ENCODE assay signal across 8 cellular contexts in genomic region chr17:58577696-58578095, GRCh38.
DNase-seq lines count a peak whose midpoint lies in the region; ATAC-seq, FAIRE-seq and TF ChIP-seq lines count a peak whose summit lies in the region.

No MANE protein-coding gene starts in this region.

- H3K9ac ChIP-seq in endothelial cell of umbilical vein (replicated peaks; ENCODE audit: extremely low read depth, insufficient read depth, low read length), result no peak overlapping the region

- no peaks in the 10 kb centered on the region for H3K4me1 ChIP-seq in endothelial cell of umbilical vein (ENCODE audit: control insufficient read depth, extremely low read depth, insufficient read depth, low read length)

- H3K9me1 ChIP-seq in endothelial cell of umbilical vein (replicated peaks; ENCODE audit: control insufficient read depth, extremely low read depth, insufficient read depth, low read length), result no peaks in the 10 kb centered on the region

- H3K36me3 ChIP-seq in endothelial cell of umbilical vein (ENCODE audit: control insufficient read depth in 2 of 2, extremely low read depth in 1 of 2, insufficient read depth in 2 of 2, low read length in 2 of 2), result no peaks in the 10 kb centered on the region

- no peaks in the 10 kb centered on the region for H3K36me3 Mint-ChIP-seq in naive thymus-derived CD8-positive, alpha-beta T cell

- DNase-seq in Right ventricle myocardium inferior (ENCODE audit: missing footprints) (no peak), cardiac septum (ENCODE audit: low spot score) (no peak), NCI-H510A (lab: John Stamatoyannopoulos, UW) (peak; percentile 2), endothelial cell of umbilical vein (ENCODE audit: low read depth, low spot score) (peak; percentile 30)
- peak; percentile 15 to 19 for DNase-seq in activated CD8-positive, alpha-beta memory T cell treated with anti-CD3 and anti-CD28 coated beads for 1 hour (ENCODE audit: extremely low read depth in 1 of 2, low read depth in 1 of 2)
- DNase-seq in naive thymus-derived CD8-positive, alpha-beta T cell, result peak; percentile 5 to 68 (median 19)
- DNase-seq in stimulated activated naive CD8-positive, alpha-beta T cell treated with anti-CD3 and anti-CD28 coated beads, Interleukin-15, Interleukin-2, amounts not matched to agents 100 U/mL and 50 U/mL, for 24 hours, result peak; percentile 41

- TF ChIP-seq CTCF in endothelial cell of umbilical vein (IDR thresholded peaks at IDR 0.05; ENCODE audit: extremely low read depth in 1 of 2, insufficient read depth in 1 of 2, low read depth in 1 of 2, low read length in 2 of 2), result peak; percentile 66 to 75

- intact Hi-C loops in Right ventricle myocardium inferior (cut with DNase I) (loop anchor here (5.0 kb wide), 2 partner anchors 40 to 60 kb away; no protein-coding TSS in a partner anchor), cardiac septum (cut with DNase I) (no loop called here), endothelial cell of umbilical vein (cut with micrococcal nuclease) (loop anchor here (2.0 kb wide), 2 partner anchors 59 to 427 kb away; no protein-coding TSS in a partner anchor)

- POLR2A ChIA-PET in endothelial cell of umbilical vein (lab: Charles Lee), result interaction anchor here (1.7 kb wide), 1 partner anchor 54 kb away, joined by 6 read pairs; no protein-coding TSS in a partner anchor
- POLR2A ChIA-PET in naive thymus-derived CD8-positive, alpha-beta T cell (lab: Charles Lee), result interaction anchor here (0.6 kb wide), 1 partner anchor 40 kb away, joined by 5 read pairs; no protein-coding TSS in a partner anchor

- no peaks in the 10 kb centered on the region for H3K27me3 Mint-ChIP-seq in naive thymus-derived CD8-positive, alpha-beta T cell

- no peaks in the 10 kb centered on the region for H3K9me3 ChIP-seq in endothelial cell of umbilical vein (replicated peaks; ENCODE audit: control insufficient read depth, insufficient read depth, low read length)

- H4K20me1 ChIP-seq in endothelial cell of umbilical vein (replicated peaks; ENCODE audit: control insufficient read depth, extremely low read depth, insufficient read depth, low read length), result no peaks in the 10 kb centered on the region

- CTCF ChIA-PET in endothelial cell of umbilical vein (lab: Charles Lee), result interaction anchor here (0.6 to 3.9 kb wide), 18 partner anchors 8 to 427 kb away, joined by 3 to 30 read pairs (median 5); no protein-coding TSS in a partner anchor

- peaks cover 0 to 3% of the 10 kb centered on the region in 2 experiments for H3K27me3 ChIP-seq in endothelial cell of umbilical vein (ENCODE audit: control insufficient read depth in 2 of 2, insufficient read depth in 2 of 2, low read length in 2 of 2)

- no peak overlapping the region for H3K4me3 ChIP-seq in endothelial cell of umbilical vein (replicated peaks in 1 of 3; ENCODE audit: insufficient read depth in 1 of 3, low read depth in 1 of 3, low read length in 3 of 3)

- no peaks in the 10 kb centered on the region for H3K4me1 Mint-ChIP-seq in naive thymus-derived CD8-positive, alpha-beta T cell

- no peak overlapping the region for H3K27ac ChIP-seq in endothelial cell of umbilical vein (ENCODE audit: insufficient read depth, low read depth, low read length)

- H3K79me2 ChIP-seq in endothelial cell of umbilical vein (ENCODE audit: control insufficient read depth, insufficient read depth, low read length), result no peaks in the 10 kb centered on the region

- dilution Hi-C loops in endothelial cell of umbilical vein (cut with MboI; ENCODE audit: extremely low pct_ligation_motif_present, low sequenced_read_pairs), result no loop called here

- H3K27ac Mint-ChIP-seq in naive thymus-derived CD8-positive, alpha-beta T cell, result no peak overlapping the region

- no peak overlapping the region for H3K4me2 ChIP-seq in endothelial cell of umbilical vein (ENCODE audit: insufficient read depth, low read length)

- BruUV-seq in endothelial cell of umbilical vein (replicated peaks; lab: Mats Ljungman, UMichigan), result no TSS peak

- H2AFZ ChIP-seq in endothelial cell of umbilical vein (ENCODE audit: low read depth, low read length), result peak overlapping the region; percentile 65

- no peaks in the 10 kb centered on the region for H3K9me3 Mint-ChIP-seq in naive thymus-derived CD8-positive, alpha-beta T cell

- peak; percentile 50 for ATAC-seq in Right ventricle myocardium inferior
- ATAC-seq in naive thymus-derived CD8-positive, alpha-beta T cell, result peak; percentile 39
- no peak for ATAC-seq in stimulated activated naive CD8-positive, alpha-beta T cell treated with anti-CD3 and anti-CD28 coated beads, Interleukin-15, Interleukin-2, amounts not matched to agents 100 U/mL and 50 U/mL, for 24 hours
- no peak for ATAC-seq in GM21515 (IDR thresholded peaks at IDR 0.05; ENCODE audit: unreplicated experiment)

- H3K4me3 Mint-ChIP-seq in naive thymus-derived CD8-positive, alpha-beta T cell, result no peak overlapping the region

- peak; percentile 84 for FAIRE-seq in endothelial cell of umbilical vein (lab: Jason Lieb, UNC)

- TF ChIP-seq POLR2A in endothelial cell of umbilical vein (IDR thresholded peaks at IDR 0.05; ENCODE audit: low read depth, low read length), result no peak

TF ChIP-seq in endothelial cell of umbilical vein, 7 proteins besides CTCF, POLR2A, EP300 and RAD21:
- TF ChIP-seq EZH2 (IDR thresholded peaks at IDR 0.05; ENCODE audit: borderline replicate concordance, low read depth, low read length, severe bottlenecking), result no peak
- TF ChIP-seq POLR2AphosphoS5 (IDR thresholded peaks at IDR 0.05; ENCODE audit: insufficient read depth, low read depth, low read length), result no peak
- TF ChIP-seq FOS (IDR thresholded peaks at IDR 0.05; ENCODE audit: borderline replicate concordance, insufficient read depth, low read length), result no peak
- no peak for TF ChIP-seq MAX (IDR thresholded peaks at IDR 0.05; ENCODE audit: insufficient read depth, insufficient read length)
- no peak for TF ChIP-seq JUN (IDR thresholded peaks at IDR 0.05; ENCODE audit: borderline replicate concordance, insufficient read depth, insufficient read length, low read depth)
- no peak for TF ChIP-seq MYC (IDR thresholded peaks at IDR 0.05; ENCODE audit: low read depth, low read length)
- no peak for TF ChIP-seq GATA2 (IDR thresholded peaks at IDR 0.05; ENCODE audit: insufficient read depth, insufficient read length, low read depth, low read length)

Comparison
In these comparisons a context has a peak if more than half of its experiments do, and no peak if none do; other contexts are left out.
1. ATAC-seq: peak in Right ventricle myocardium inferior (single experiment) and naive thymus-derived CD8-positive, alpha-beta T cell (2 of 2); none in stimulated activated naive CD8-positive, alpha-beta T cell treated with anti-CD3 and anti-CD28 coated beads, Interleukin-15, Interleukin-2, amounts not matched to agents 100 U/mL and 50 U/mL, for 24 hours (single experiment) and GM21515 (single experiment).
2. DNase-seq: peak in NCI-H510A (single experiment), activated CD8-positive, alpha-beta memory T cell treated with anti-CD3 and anti-CD28 coated beads for 1 hour (2 of 2), endothelial cell of umbilical vein (single experiment), naive thymus-derived CD8-positive, alpha-beta T cell (10 of 10) and stimulated activated naive CD8-positive, alpha-beta T cell treated with anti-CD3 and anti-CD28 coated beads, Interleukin-15, Interleukin-2, amounts not matched to agents 100 U/mL and 50 U/mL, for 24 hours (single experiment); none in Right ventricle myocardium inferior (single experiment) and cardiac septum (single experiment).